22 cellular contexts compared by ENCODE assay signal in genomic region chr14:58288106-58288792, GRCh38. TPM values are rescaled to one million over a fixed set of nuclear protein-coding genes. Genes with fewer than 3 reads are reported as not detected.
DNase-seq lines count a peak whose midpoint lies in the region; ATAC-seq, FAIRE-seq and TF ChIP-seq lines count a peak whose summit lies in the region.
"Had no signal": no experiment of that assay in that cellular context is flagged by ENCODE, and none has a peak within 500 bp of the region (broad histone marks: within the 10 kb centered on the region; RNA-seq: fewer than 3 reads in every experiment).

No MANE protein-coding gene starts in this region.

- H3K9me1 ChIP-seq in IMR-90 (ENCODE audit: insufficient read depth, low read length) (no peaks in the 10 kb centered on the region), K562 (ENCODE audit: control insufficient read depth, insufficient read depth, low read length) (no peaks in the 10 kb centered on the region)

- H3K9me3 Mint-ChIP-seq in CD4-positive, alpha-beta T cell, result no peaks in the 10 kb centered on the region
- H3K9me3 Mint-ChIP-seq in naive thymus-derived CD4-positive, alpha-beta T cell, result no peaks in the 10 kb centered on the region
- H3K9me3 Mint-ChIP-seq: effector memory CD8-positive, alpha-beta T cell; nephron had no signal

- H3K4ac ChIP-seq in IMR-90 (ENCODE audit: low read depth, low read length), result no peak overlapping the region

- H3K4me2 ChIP-seq in IMR-90 (ENCODE audit: low read depth, low read length) (no peak overlapping the region), K562 (ENCODE audit: insufficient read depth, low read length) (no peak overlapping the region), hepatocyte (no peak overlapping the region)

- H2BK5ac ChIP-seq in IMR-90 (ENCODE audit: low read depth, low read length, poor library complexity, severe bottlenecking), result no peak overlapping the region

- CTCF ChIA-PET in CD4-positive, alpha-beta T cell (lab: Charles Lee), result no interaction called here
- CTCF ChIA-PET in IMR-90 (lab: Yijun Ruan, JAX), result no interaction called here
- CTCF ChIA-PET in K562 (lab: Yijun Ruan, JAX; ENCODE audit: low intra/inter-chr PET ratio), result interaction anchor here (0.5 kb wide), 1 partner anchor 11 kb away, joined by 3 read pairs; no protein-coding TSS in a partner anchor
- CTCF ChIA-PET in naive thymus-derived CD4-positive, alpha-beta T cell (lab: Charles Lee), result no interaction called here

- peak overlapping the region; percentile 28 for H3K27ac Mint-ChIP-seq in CD4-positive, alpha-beta T cell
- H3K27ac Mint-ChIP-seq in naive thymus-derived CD4-positive, alpha-beta T cell, result peak overlapping the region in 8 of 9 donors; percentile 2 to 87 (median 44)
- H3K27ac Mint-ChIP-seq: nephron had no signal

- no peak overlapping the region for H3K23ac ChIP-seq in IMR-90 (ENCODE audit: low read depth, low read length)

- no peak overlapping the region for H3K18ac ChIP-seq in IMR-90 (ENCODE audit: low read depth, low read length)

- in situ Hi-C loops in IMR-90 (cut with MboI; ENCODE audit: low sequenced_read_pairs), result no loop called here
- in situ Hi-C loops in K562 (cut with MboI), result no loop called here

- H3K14ac ChIP-seq in IMR-90 (replicated peaks; ENCODE audit: low read depth, low read length), result no peak overlapping the region

- dilution Hi-C loops in IMR-90 (cut with HindIII; ENCODE audit: low sequenced_read_pairs, unreplicated experiment), result no loop called here

- intact Hi-C loops in CD4-positive, alpha-beta T cell (cut with DNase I, micrococcal nuclease), result no loop called here
- intact Hi-C loops in IMR-90 (cut with micrococcal nuclease) (no loop called here), K562 (cut with micrococcal nuclease) (no loop called here)
- intact Hi-C loops in naive thymus-derived CD4-positive, alpha-beta T cell (cut with micrococcal nuclease), result loop anchor here in 1 of 2 donors (1.0 to 2.0 kb wide), 2 partner anchors 10 to 13 kb away; partner anchors contain the start of gene ARID4A

- H4K5ac ChIP-seq in IMR-90 (ENCODE audit: low read depth, low read length), result 0 out of 2 replicates have a peak overlapping the region, but pooled peaks have one; percentile 23

- no peaks in the 10 kb centered on the region for H3K27me3 ChIP-seq in CD4-positive, alpha-beta T cell (ENCODE audit: control insufficient read depth, insufficient read depth, low read length)
- H3K27me3 ChIP-seq in IMR-90 (ENCODE audit: control insufficient read depth, insufficient read depth, low read length) (no peaks in the 10 kb centered on the region), K562 (ENCODE audit: control insufficient read depth in 2 of 2, insufficient read depth in 2 of 2, low read length in 2 of 2) (no peaks in the 10 kb centered on the region), hepatocyte (no peaks in the 10 kb centered on the region)
- H3K27me3 ChIP-seq in naive thymus-derived CD4-positive, alpha-beta T cell (ENCODE audit: control insufficient read depth in 2 of 2, insufficient read depth in 2 of 2, low read length in 2 of 2), result no peaks in the 10 kb centered on the region
- H3K27me3 ChIP-seq: foreskin keratinocyte, MG63, SJCRH30 had no signal

- H3K4me3 Mint-ChIP-seq in CD4-positive, alpha-beta T cell, result no peak overlapping the region
- peak overlapping the region in 5 of 10 donors; percentile 3 to 36 (median 20) for H3K4me3 Mint-ChIP-seq in naive thymus-derived CD4-positive, alpha-beta T cell
- H3K4me3 Mint-ChIP-seq: effector memory CD8-positive, alpha-beta T cell; nephron had no signal

- no peak for DNase-seq in CD4-positive, alpha-beta T cell
- DNase-seq in IMR-90, result no peak
- no peak for DNase-seq in K562 (ENCODE audit: extremely low read depth in 1 of 4, low spot score in 3 of 4)
- DNase-seq in naive thymus-derived CD4-positive, alpha-beta T cell, result no peak
- DNase-seq in hepatocyte (ENCODE audit: low spot score), result no peak
- DNase-seq: activated CD4-positive, alpha-beta T cell treated with anti-CD3 and anti-CD28 coated beads, Interleukin-2, amount 50 U/mL, for 48 hours; activated gamma-delta T cell treated with Interleukin-2 at 50 U/mL for 16 hours; C1 segment of cervical spinal cord; DMS79 treated with DMSO at 0.1 percent for 48 hours; effector memory CD8-positive, alpha-beta T cell; foreskin keratinocyte; GM23248; left ventricle myocardium superior; MG63; NCI-H1930; NCI-H510A; retina; SJCRH30 had no signal

- no peak overlapping the region for H3K4me3 ChIP-seq in IMR-90 (ENCODE audit: insufficient read depth, low read depth, low read length)
- no peak overlapping the region for H3K4me3 ChIP-seq in K562
- H3K4me3 ChIP-seq in naive thymus-derived CD4-positive, alpha-beta T cell (ENCODE audit: low read length), result no peak overlapping the region
- no peak overlapping the region for H3K4me3 ChIP-seq in hepatocyte
- H3K4me3 ChIP-seq: GM23248, MG63, SJCRH30 had no signal

- peaks cover 88% of the 10 kb centered on the region for H3K36me3 Mint-ChIP-seq in CD4-positive, alpha-beta T cell (ENCODE audit: low read depth)
- H3K36me3 Mint-ChIP-seq in naive thymus-derived CD4-positive, alpha-beta T cell, result peaks cover 26 to 62% (median 40%) of the 10 kb centered on the region in 5 donors

- H2BK15ac ChIP-seq in IMR-90 (ENCODE audit: low read depth, low read length), result no peak overlapping the region

- H4K8ac ChIP-seq in IMR-90 (ENCODE audit: low read depth in 2 of 2, low read length in 2 of 2), result no peak overlapping the region

- H3K79me1 ChIP-seq in IMR-90 (ENCODE audit: low read depth in 1 of 2, low read length in 2 of 2), result peaks cover 17 to 28% of the 10 kb centered on the region in 2 experiments; a peak in 3 of 4 replicates

- no peak overlapping the region for H3K56ac ChIP-seq in IMR-90 (ENCODE audit: extremely low read depth, insufficient read depth, low read length)

- H3K79me2 ChIP-seq in K562 (ENCODE audit: control insufficient read depth, insufficient read depth, low read length), result peaks cover 71% of the 10 kb centered on the region
- H3K79me2 ChIP-seq in hepatocyte, result peaks cover 98% of the 10 kb centered on the region

- no peak for FAIRE-seq in K562 (lab: Jason Lieb, UNC)
- FAIRE-seq: bronchial epithelial cell had no signal

- POLR2A ChIA-PET in CD4-positive, alpha-beta T cell (lab: Charles Lee), result interaction anchor here (1.7 to 5.3 kb wide), 2 partner anchors 10 to 13 kb away, joined by 8 to 40 read pairs; partner anchors contain the start of gene ARID4A
- POLR2A ChIA-PET in IMR-90 (lab: Charles Lee; ENCODE audit: unreplicated experiment) (no interaction called here), K562 (lab: Yijun Ruan, JAX) (interaction anchor here (1.5 to 2.0 kb wide), 2 partner anchors 9 to 14 kb away, joined by 5 to 7 read pairs; partner anchors contain the start of gene ARID4A)
- POLR2A ChIA-PET in naive thymus-derived CD4-positive, alpha-beta T cell (lab: Charles Lee), result interaction anchor here (0.7 to 1.5 kb wide), 2 partner anchors 10 kb away, joined by 4 to 10 read pairs; partner anchors contain the start of gene ARID4A

- H2BK120ac ChIP-seq in IMR-90 (ENCODE audit: low read depth, low read length), result no peak overlapping the region

- H2AK9ac ChIP-seq in IMR-90 (replicated peaks; ENCODE audit: low read depth, low read length, poor library complexity), result no peak overlapping the region

- no peak overlapping the region for H3K9ac ChIP-seq in IMR-90 (ENCODE audit: low read depth, low read length)
- H3K9ac ChIP-seq in K562 (ENCODE audit: insufficient read depth in 1 of 2, low read depth in 2 of 2, low read length in 2 of 2), result no peak overlapping the region
- H3K9ac ChIP-seq: GM23248 had no signal

- H3K4me1 Mint-ChIP-seq in CD4-positive, alpha-beta T cell (ENCODE audit: low read depth), result peaks cover 71% of the 10 kb centered on the region
- peaks cover 34 to 86% (median 73%) of the 10 kb centered on the region in 7 donors for H3K4me1 Mint-ChIP-seq in naive thymus-derived CD4-positive, alpha-beta T cell

- 80% methylated on average over 1 of the region's 3 CpGs; no CpG with 5 or more reads in 1 of the 2 experiments for WGBS in IMR-90 (ENCODE audit: extremely low coverage in 2 of 2, insufficient read length in 1 of 2), 2 experiments
- WGBS in K562 (ENCODE audit: insufficient coverage, low coverage, missing lambda C conversion rate), result 67% methylated on average over 3 of the region's 3 CpGs
- 85% methylated on average over 3 of the region's 3 CpGs for WGBS in hepatocyte (ENCODE audit: low lambda C conversion rate, missing lambda C conversion rate)

- no peak for TF ChIP-seq CTCF in CD4-positive, alpha-beta T cell (IDR thresholded peaks at IDR 0.05)
- TF ChIP-seq CTCF in IMR-90 (conservative IDR thresholded peaks at IDR 0.05; ENCODE audit: low read depth, low read length) (no peak), K562 (IDR thresholded peaks at IDR 0.05 in 2 of 3, conservative IDR thresholded peaks at IDR 0.05 in 1 of 3; ENCODE audit: insufficient read depth in 2 of 3, low read depth in 1 of 3, low read length in 3 of 3) (no peak), hepatocyte (IDR thresholded peaks at IDR 0.05; ENCODE audit: poor library complexity) (no peak)

- H2BK20ac ChIP-seq in IMR-90 (ENCODE audit: low read depth, low read length), result no peak overlapping the region

- BruUV-seq in IMR-90 (replicated peaks; lab: Mats Ljungman, UMichigan) (no TSS peak), K562 (replicated peaks; lab: Mats Ljungman, UMichigan) (no TSS peak)

- ATAC-seq in CD4-positive, alpha-beta T cell (ENCODE audit: poor library complexity), result no peak
- ATAC-seq in IMR-90 (ENCODE audit: low read depth) (no peak), K562 (no peak), HG03442 (IDR thresholded peaks at IDR 0.05; ENCODE audit: unreplicated experiment) (no peak), GM18861 (IDR thresholded peaks at IDR 0.05; ENCODE audit: unreplicated experiment) (no peak)
- ATAC-seq in naive thymus-derived CD4-positive, alpha-beta T cell, result no peak
- ATAC-seq: effector memory CD8-positive, alpha-beta T cell; foreskin keratinocyte; left ventricle myocardium superior had no signal

- H3K27ac ChIP-seq in CD4-positive, alpha-beta T cell (ENCODE audit: low read depth, low read length), result no peak overlapping the region
- peak overlapping the region; percentile 56; the same call in 1 of the 2 replicates for H3K27ac ChIP-seq in IMR-90 (ENCODE audit: insufficient read depth, low read length)
- no peak overlapping the region for H3K27ac ChIP-seq in K562 (ENCODE audit: extremely low read depth, low read depth, low read length)
- no peak overlapping the region for H3K27ac ChIP-seq in naive thymus-derived CD4-positive, alpha-beta T cell (ENCODE audit: low read depth, low read length)
- no peak overlapping the region for H3K27ac ChIP-seq in hepatocyte
- H3K27ac ChIP-seq: foreskin keratinocyte, GM23248, SJCRH30 had no signal

- TF ChIP-seq EP300 in K562 (IDR thresholded peaks at IDR 0.05; ENCODE audit: low read length), result no peak

- H2AFZ ChIP-seq in IMR-90 (replicated peaks; ENCODE audit: low read length, poor library complexity), result no peak overlapping the region
- no peak overlapping the region for H2AFZ ChIP-seq in K562 (ENCODE audit: low read depth, low read length)
- no peak overlapping the region for H2AFZ ChIP-seq in hepatocyte
- H2AFZ ChIP-seq: GM23248 had no signal

- H4K91ac ChIP-seq in IMR-90 (ENCODE audit: insufficient read depth, low read depth, low read length), result no peak overlapping the region

- H3K36me3 ChIP-seq in IMR-90 (ENCODE audit: control insufficient read depth, insufficient read depth, low read length), result peaks cover 36% of the 10 kb centered on the region
- H3K36me3 ChIP-seq in K562 (ENCODE audit: control insufficient read depth, insufficient read depth, low read length), result peaks cover 95% of the 10 kb centered on the region
- H3K36me3 ChIP-seq in naive thymus-derived CD4-positive, alpha-beta T cell (ENCODE audit: control insufficient read depth in 2 of 3, insufficient read depth in 3 of 3, low read length in 3 of 3), result peaks cover 7 to 71% (median 44%) of the 10 kb centered on the region in 3 experiments
- no peaks in the 10 kb centered on the region for H3K36me3 ChIP-seq in hepatocyte (replicated peaks; ENCODE audit: insufficient read depth, low read depth)

- no peaks in the 10 kb centered on the region for H3K27me3 Mint-ChIP-seq in CD4-positive, alpha-beta T cell
- no peaks in the 10 kb centered on the region for H3K27me3 Mint-ChIP-seq in naive thymus-derived CD4-positive, alpha-beta T cell
- H3K27me3 Mint-ChIP-seq: effector memory CD8-positive, alpha-beta T cell had no signal

- H2AK5ac ChIP-seq in IMR-90 (ENCODE audit: low read depth, low read length), result no peak overlapping the region

- H3K4me1 ChIP-seq in IMR-90 (ENCODE audit: control insufficient read depth, insufficient read depth, low read length) (no peaks in the 10 kb centered on the region), K562 (replicated peaks in 1 of 2; ENCODE audit: control insufficient read depth in 2 of 2, insufficient read depth in 2 of 2, low read length in 2 of 2) (peaks cover 0 to 4% of the 10 kb centered on the region in 2 experiments; a peak in 3 of 5 replicates), hepatocyte (ENCODE audit: insufficient read depth) (peaks cover 7% of the 10 kb centered on the region)
- H3K4me1 ChIP-seq in naive thymus-derived CD4-positive, alpha-beta T cell (ENCODE audit: control insufficient read depth in 2 of 2, insufficient read depth in 2 of 2, low read length in 2 of 2), result peaks cover 10 to 25% of the 10 kb centered on the region in 2 donors
- H3K4me1 ChIP-seq: SJCRH30 had no signal

- TF ChIP-seq POLR2A in IMR-90 (IDR thresholded peaks at IDR 0.05; ENCODE audit: low read depth, low read length) (no peak), K562 (conservative IDR thresholded peaks at IDR 0.05) (no peak)

- peaks cover 15% of the 10 kb centered on the region; the same call in 1 of the 2 replicates for H4K20me1 ChIP-seq in IMR-90 (ENCODE audit: insufficient read depth, low read length)
- H4K20me1 ChIP-seq in K562 (replicated peaks; ENCODE audit: control insufficient read depth, insufficient read depth, low read length), result no peaks in the 10 kb centered on the region
- H4K20me1 ChIP-seq in hepatocyte (ENCODE audit: insufficient read depth, poor library complexity, severe bottlenecking), result peaks cover 35% of the 10 kb centered on the region

- no peaks in the 10 kb centered on the region for H3K9me2 ChIP-seq in hepatocyte (replicated peaks; ENCODE audit: insufficient read depth)

- H3K9me3 ChIP-seq in CD4-positive, alpha-beta T cell (ENCODE audit: control insufficient read depth, low read length), result no peaks in the 10 kb centered on the region
- H3K9me3 ChIP-seq in IMR-90 (ENCODE audit: control insufficient read depth, insufficient read depth, low read length) (no peaks in the 10 kb centered on the region), K562 (replicated peaks; ENCODE audit: control insufficient read depth, insufficient read depth, low read depth, low read length) (no peaks in the 10 kb centered on the region), hepatocyte (ENCODE audit: low read depth) (no peaks in the 10 kb centered on the region)
- no peaks in the 10 kb centered on the region for H3K9me3 ChIP-seq in naive thymus-derived CD4-positive, alpha-beta T cell (ENCODE audit: control insufficient read depth in 2 of 3, low read length in 3 of 3)
- H3K9me3 ChIP-seq: MG63, SJCRH30 had no signal

- TF ChIP-seq RAD21 in IMR-90 (IDR thresholded peaks at IDR 0.05; ENCODE audit: low read length) (no peak), K562 (CRISPR knock-in tag; conservative IDR thresholded peaks at IDR 0.05 in 1 of 2, IDR thresholded peaks at IDR 0.05 in 1 of 2) (no peak)

RNA-seq across cellular contexts. Expression of gene ARID4A, which starts 10.1 kb away (rescaled TPM):
- 10 to 100 TPM; 89.6 to 94.7 TPM for total RNA-seq in CD4-positive, alpha-beta T cell
- total RNA-seq in IMR-90 (2012; rRNA removed) (3.8 and 6.7 TPM in 2 replicates), K562 (2014; rRNA removed) (6.5 and 6.9 TPM in 2 replicates), K562 (2014; rRNA removed; fragmentation: Illumina TruSeq; extraction: Trizol) (9.5 and 11.9 TPM in 2 replicates), K562 (2015; rRNA removed; fragmentation: Illumina TruSeq; extraction: Trizol) (8.4 and 8.7 TPM in 2 replicates), K562 (2021) (8.4 and 11.5 TPM in 2 replicates), hepatocyte (15.0 and 15.9 TPM in 2 replicates)
- polyA plus RNA-seq in IMR-90 (2012; rRNA removed) (3.3 and 3.4 TPM in 2 replicates), K562 (2011; rRNA removed) (7.3 and 9.0 TPM in 2 replicates), K562 (2014; fragmentation: Illumina TruSeq; extraction: Trizol) (7.4 and 9.4 TPM in 2 replicates), K562 (2014; fragmentation: Nextera tagmentation; extraction: Ambion mirVana) (1 to 10 TPM; 2.4 to 2.8 TPM), K562 (2014; rRNA removed) (7.1 and 7.5 TPM in 2 replicates), hepatocyte (17.2 and 24.8 TPM in 2 replicates)
- polyA plus RNA-seq in IMR-90 (2012; cell fraction: cytosol; rRNA removed), result 0.81 and 0.93 TPM in 2 replicates
- polyA plus RNA-seq in IMR-90 (2012; cell fraction: nucleus; rRNA removed; ENCODE audit: low replicate concordance), result 1.3 and 7.7 TPM in 2 replicates
- total RNA-seq in K562 (2011; cell fraction: chromatin; rRNA removed; ENCODE audit: low replicate concordance), result 15.6 and 79.0 TPM in 2 replicates
- total RNA-seq in K562 (2011; cell fraction: nucleolus; rRNA removed), result 8.3 and 13.4 TPM in 2 replicates
- 18.1 and 23.6 TPM in 2 replicates for total RNA-seq in K562 (2011; cell fraction: nucleoplasm; rRNA removed)
- polyA plus RNA-seq in K562 (2011; cell fraction: cytosol; rRNA removed), result 1.7 and 2.9 TPM in 2 replicates
- polyA plus RNA-seq in K562 (2011; cell fraction: nucleus; rRNA removed), result 8.6 and 15.2 TPM in 2 replicates
- polyA plus RNA-seq in K562 (2012), result 5.5 and 5.7 TPM in 2 replicates
- polyA minus RNA-seq in K562 (2011; rRNA and poly(A)+ RNA removed), result 37.9 and 46.4 TPM in 2 replicates
- 4.4 and 5.8 TPM in 2 replicates for polyA minus RNA-seq in K562 (2011; cell fraction: cytosol; rRNA and poly(A)+ RNA removed)
- polyA minus RNA-seq in K562 (2011; cell fraction: nucleus; rRNA and poly(A)+ RNA removed), result 16.8 and 36.8 TPM in 2 replicates
- 10 to 100 TPM; 29.0 to 79.2 (median 73.3) TPM for total RNA-seq in naive thymus-derived CD4-positive, alpha-beta T cell
- 10 to 100 TPM; 25.7 to 34.5 TPM for polyA plus RNA-seq in naive thymus-derived CD4-positive, alpha-beta T cell

RNA-seq across cellular contexts. Expression of gene PSMA3, which starts 43.6 kb away (rescaled TPM):
- 100 to 1,000 TPM; 104 to 108 TPM for total RNA-seq in CD4-positive, alpha-beta T cell
- 74.9 and 114 TPM in 2 replicates for total RNA-seq in IMR-90 (2012; rRNA removed)
- 227 and 231 TPM in 2 replicates for polyA plus RNA-seq in IMR-90 (2012; rRNA removed)
- 56.9 and 192 TPM in 2 replicates for polyA plus RNA-seq in IMR-90 (2012; cell fraction: cytosol; rRNA removed)
- 13.2 and 100 TPM in 2 replicates for polyA plus RNA-seq in IMR-90 (2012; cell fraction: nucleus; rRNA removed; ENCODE audit: low replicate concordance)
- total RNA-seq in K562 (2011; cell fraction: chromatin; rRNA removed; ENCODE audit: low replicate concordance), result 68.2 and 140 TPM in 2 replicates
- total RNA-seq in K562 (2011; cell fraction: nucleolus; rRNA removed), result 57.9 and 63.4 TPM in 2 replicates
- 93.2 and 97.3 TPM in 2 replicates for total RNA-seq in K562 (2011; cell fraction: nucleoplasm; rRNA removed)
- total RNA-seq in K562 (2014; rRNA removed), result 119 and 142 TPM in 2 replicates
- 165 and 194 TPM in 2 replicates for total RNA-seq in K562 (2014; rRNA removed; fragmentation: Illumina TruSeq; extraction: Trizol)
- total RNA-seq in K562 (2015; rRNA removed; fragmentation: Illumina TruSeq; extraction: Trizol), result 124 and 129 TPM in 2 replicates
- 271 and 299 TPM in 2 replicates for total RNA-seq in K562 (2021)
- polyA plus RNA-seq in K562 (2011; rRNA removed), result 384 and 470 TPM in 2 replicates
- polyA plus RNA-seq in K562 (2011; cell fraction: cytosol; rRNA removed), result 284 and 371 TPM in 2 replicates
- 81.2 and 125 TPM in 2 replicates for polyA plus RNA-seq in K562 (2011; cell fraction: nucleus; rRNA removed)
- polyA plus RNA-seq in K562 (2012), result 144 and 328 TPM in 2 replicates
- polyA plus RNA-seq in K562 (2014; fragmentation: Illumina TruSeq; extraction: Trizol), result 303 and 319 TPM in 2 replicates
- polyA plus RNA-seq in K562 (2014; fragmentation: Nextera tagmentation; extraction: Ambion mirVana), result 100 to 1,000 TPM; 667 to 786 TPM
- 354 and 374 TPM in 2 replicates for polyA plus RNA-seq in K562 (2014; rRNA removed)
- 276 and 302 TPM in 2 replicates for polyA minus RNA-seq in K562 (2011; rRNA and poly(A)+ RNA removed)
- polyA minus RNA-seq in K562 (2011; cell fraction: cytosol; rRNA and poly(A)+ RNA removed), result 63.3 and 85.5 TPM in 2 replicates
- polyA minus RNA-seq in K562 (2011; cell fraction: nucleus; rRNA and poly(A)+ RNA removed), result 34.9 and 63.1 TPM in 2 replicates
- total RNA-seq in naive thymus-derived CD4-positive, alpha-beta T cell, result 100 to 1,000 TPM in 2 of 5 experiments, 10 to 100 TPM in 3; 76.5 to 357 (median 97.1) TPM
- polyA plus RNA-seq in naive thymus-derived CD4-positive, alpha-beta T cell, result 100 to 1,000 TPM; 161 to 163 TPM
- 96.2 and 152 TPM in 2 replicates for total RNA-seq in hepatocyte
- polyA plus RNA-seq in hepatocyte, result 174 and 186 TPM in 2 replicates
